14 cellular contexts compared by ENCODE assay signal in the genomic region with DNA sequence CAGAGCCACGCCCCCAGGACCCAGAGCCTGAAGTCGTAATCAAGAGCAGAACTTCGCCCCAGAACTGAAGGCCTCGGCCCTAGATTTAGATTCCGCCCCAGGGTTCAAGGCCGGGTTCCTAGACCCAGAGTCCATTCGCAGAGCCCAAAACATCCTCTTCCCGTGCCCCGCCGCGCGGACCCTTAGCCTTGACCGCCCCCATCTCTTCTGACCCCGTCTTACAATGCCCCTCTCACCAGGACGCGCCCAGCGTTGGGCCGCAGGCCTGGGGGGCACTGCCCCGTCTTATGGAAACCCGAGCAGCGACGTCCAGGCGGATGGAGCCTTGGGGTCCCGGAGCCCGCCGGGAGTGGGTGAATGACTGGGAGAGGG. TPM values are rescaled to one million over a fixed set of nuclear protein-coding genes. Genes with fewer than 3 reads are reported as not detected.
DNase-seq lines count a peak whose midpoint lies in the region; ATAC-seq, FAIRE-seq and TF ChIP-seq lines count a peak whose summit lies in the region.
"Had no signal": no experiment of that assay in that cellular context is flagged by ENCODE, and none has a peak within 500 bp of the region (broad histone marks: within the 10 kb centered on the region; RNA-seq: fewer than 3 reads in every experiment).

No MANE protein-coding gene starts in this region.

- no peaks in the 10 kb centered on the region for H3K9me2 ChIP-seq in GM23338 (ENCODE audit: insufficient read depth)

- no peaks in the 10 kb centered on the region for H3K27me3 Mint-ChIP-seq in CD4-positive, alpha-beta T cell
- H3K27me3 Mint-ChIP-seq in GM23338 (ENCODE audit: insufficient read depth, low read depth, poor library complexity): peaks cover 20% of the 10 kb centered on the region
- H3K27me3 Mint-ChIP-seq: type B pancreatic cell had no signal

- peaks cover 28% of the 10 kb centered on the region for H3K4me1 Mint-ChIP-seq in CD4-positive, alpha-beta T cell (ENCODE audit: low read depth)
- peaks cover 4% of the 10 kb centered on the region; the same call in 2 of the 3 replicates for H3K4me1 Mint-ChIP-seq in GM23338

- in situ Hi-C loops in K562 (cut with MboI): loop anchor here (25.0 kb wide), 1 partner anchor 499 kb away; no protein-coding TSS in a partner anchor
- in situ Hi-C loops in GM13977 (cut with MboI; ENCODE audit: low pct_unique_long_range_greater_than_20kb, low sequenced_read_pairs, unreplicated experiment): no loop called here

- no peaks in the 10 kb centered on the region for H3K27me3 ChIP-seq in CD4-positive, alpha-beta T cell (ENCODE audit: control insufficient read depth, insufficient read depth, low read length)
- no peaks in the 10 kb centered on the region for H3K27me3 ChIP-seq in GM23338 (ENCODE audit: insufficient read depth)
- no peaks in the 10 kb centered on the region for H3K27me3 ChIP-seq in K562 (ENCODE audit: control insufficient read depth in 2 of 2, insufficient read depth in 2 of 2, low read length in 2 of 2)
- no peaks in the 10 kb centered on the region for H3K27me3 ChIP-seq in neutrophil

- no peaks in the 10 kb centered on the region for H3K36me3 Mint-ChIP-seq in CD4-positive, alpha-beta T cell (ENCODE audit: low read depth)
- no peaks in the 10 kb centered on the region for H3K36me3 Mint-ChIP-seq in GM23338 (ENCODE audit: low read depth)
- H3K36me3 Mint-ChIP-seq: type B pancreatic cell had no signal

- no peak for TF ChIP-seq POLR2A in K562 (conservative IDR thresholded peaks at IDR 0.05)

- H3K79me2 ChIP-seq in GM23338 (replicated peaks; ENCODE audit: insufficient read depth) (no peaks in the 10 kb centered on the region), K562 (ENCODE audit: control insufficient read depth, insufficient read depth, low read length) (peaks cover 9% of the 10 kb centered on the region)

- POLR2A ChIA-PET in CD4-positive, alpha-beta T cell (lab: Charles Lee): interaction anchor here (0.8 to 1.5 kb wide), 6 partner anchors 9 to 73 kb away, joined by 3 to 11 read pairs (median 4); partner anchors contain the start of genes NFATC2IP, RABEP2 and SH2B1
- POLR2A ChIA-PET in K562 (lab: Yijun Ruan, JAX): interaction anchor here (0.7 to 1.2 kb wide), 6 partner anchors 9 to 102 kb away, joined by 3 to 5 read pairs (median 4); partner anchors contain the start of gene SH2B1

- FAIRE-seq in K562 (lab: Jason Lieb, UNC): no peak

- TF ChIP-seq EP300 in K562 (IDR thresholded peaks at IDR 0.05; ENCODE audit: low read length): no peak

- H2AFZ ChIP-seq in GM23338 (peak overlapping the region; percentile 92), K562 (ENCODE audit: low read depth, low read length) (peak overlapping the region; percentile 89)

- peak overlapping the region; percentile 80 for H3K4me3 Mint-ChIP-seq in CD4-positive, alpha-beta T cell
- no peak overlapping the region for H3K4me3 Mint-ChIP-seq in GM23338
- H3K4me3 Mint-ChIP-seq: type B pancreatic cell had no signal

- H3F3A ChIP-seq in GM23338 (replicated peaks; ENCODE audit: low read depth): no peaks in the 10 kb centered on the region

- peak in 1 of 10 experiments; percentile 14 for DNase-seq in CD4-positive, alpha-beta T cell
- DNase-seq in GM23338 (ENCODE audit: low spot score): no peak
- no peak for DNase-seq in K562 (ENCODE audit: extremely low read depth in 1 of 4, low spot score in 3 of 4)
- no peak for DNase-seq in NK-92 treated with Interleukin-12 subunit alpha and Interleukin-12 subunit beta, amount 100 ng/mL, for 24 hours (lab: John Stamatoyannopoulos, UW)
- no peak for DNase-seq in GM13977 (ENCODE audit: low spot score)
- DNase-seq in HPDE6-E6E7 (ENCODE audit: extremely low spot score): no peak
- no peak for DNase-seq in left ventricle myocardium superior
- DNase-seq: kidney glomerular epithelial cell, NCI-H2171 had no signal

- H4K20me1 ChIP-seq in GM23338 (replicated peaks; ENCODE audit: insufficient read depth) (no peaks in the 10 kb centered on the region), K562 (replicated peaks; ENCODE audit: control insufficient read depth, insufficient read depth, low read length) (no peaks in the 10 kb centered on the region)

- no peaks in the 10 kb centered on the region for H3K9me3 Mint-ChIP-seq in CD4-positive, alpha-beta T cell
- H3K9me3 Mint-ChIP-seq in GM23338: no peaks in the 10 kb centered on the region

- peak overlapping the region; percentile 47 for H3K27ac Mint-ChIP-seq in CD4-positive, alpha-beta T cell
- H3K27ac Mint-ChIP-seq in GM23338: no peak overlapping the region
- H3K27ac Mint-ChIP-seq: type B pancreatic cell had no signal

- peak overlapping the region; percentile 44 to 49; a peak in 2 of 4 replicates for H3K9ac ChIP-seq in K562 (ENCODE audit: insufficient read depth in 1 of 2, low read depth in 2 of 2, low read length in 2 of 2)

- H3K27ac ChIP-seq in CD4-positive, alpha-beta T cell (ENCODE audit: low read depth, low read length): no peak overlapping the region
- H3K27ac ChIP-seq in GM23338 (ENCODE audit: low read depth): no peak overlapping the region
- peak overlapping the region; percentile 55; the same call in 1 of the 3 replicates for H3K27ac ChIP-seq in K562 (ENCODE audit: extremely low read depth, low read depth, low read length)
- H3K27ac ChIP-seq in neutrophil: no peak overlapping the region
- H3K27ac ChIP-seq: C4-2B, epithelial cell of prostate had no signal

- H3K9me1 ChIP-seq in K562 (ENCODE audit: control insufficient read depth, insufficient read depth, low read length): no peaks in the 10 kb centered on the region

- H3K4me2 ChIP-seq in GM23338 (0 out of 2 replicates have a peak overlapping the region, but pooled peaks have one; percentile 52), K562 (ENCODE audit: insufficient read depth, low read length) (peak overlapping the region; percentile 58; the same call in 1 of the 2 replicates)

- intact Hi-C loops in CD4-positive, alpha-beta T cell (cut with DNase I, micrococcal nuclease): no loop called here
- intact Hi-C loops in K562 (cut with micrococcal nuclease): loop anchor here (5.0 kb wide), 1 partner anchor 54 kb away; no protein-coding TSS in a partner anchor
- intact Hi-C loops in left ventricle myocardium superior (cut with micrococcal nuclease): no loop called here

- no peak for TF ChIP-seq CTCF in CD4-positive, alpha-beta T cell (IDR thresholded peaks at IDR 0.05)
- TF ChIP-seq CTCF in GM23338 (conservative IDR thresholded peaks at IDR 0.05; ENCODE audit: low read depth in 2 of 2) (no peak), K562 (IDR thresholded peaks at IDR 0.05 in 2 of 3, conservative IDR thresholded peaks at IDR 0.05 in 1 of 3; ENCODE audit: insufficient read depth in 2 of 3, low read depth in 1 of 3, low read length in 3 of 3) (no peak), neutrophil (IDR thresholded peaks at IDR 0.05) (no peak), GM13977 (IDR thresholded peaks at IDR 0.05; ENCODE audit: extremely low read depth, insufficient read depth, missing control alignments) (no peak)

- H3K4me1 ChIP-seq in GM23338 (ENCODE audit: insufficient read depth) (peaks cover 2% of the 10 kb centered on the region; the same call in 1 of the 2 replicates), K562 (replicated peaks in 1 of 2; ENCODE audit: control insufficient read depth in 2 of 2, insufficient read depth in 2 of 2, low read length in 2 of 2) (peaks cover 8 to 46% of the 10 kb centered on the region in 2 experiments; a peak in 4 of 5 replicates), neutrophil (ENCODE audit: control insufficient read depth in 1 of 2, insufficient read depth in 1 of 2, low read depth in 1 of 2, low read length in 1 of 2) (peaks cover 11 to 12% of the 10 kb centered on the region in 2 experiments)

- no peak for TF ChIP-seq RAD21 in K562 (CRISPR knock-in tag; conservative IDR thresholded peaks at IDR 0.05 in 1 of 2, IDR thresholded peaks at IDR 0.05 in 1 of 2)

- H3K36me3 ChIP-seq in GM23338 (ENCODE audit: insufficient read depth) (no peaks in the 10 kb centered on the region), K562 (ENCODE audit: control insufficient read depth, insufficient read depth, low read length) (no peaks in the 10 kb centered on the region), neutrophil (no peaks in the 10 kb centered on the region)

- BruUV-seq in K562 (replicated peaks; lab: Mats Ljungman, UMichigan): no TSS peak

- ATAC-seq in CD4-positive, alpha-beta T cell (ENCODE audit: poor library complexity): no peak
- ATAC-seq in GM23338 (no peak), K562 (no peak), left ventricle myocardium superior (no peak)

- WGBS in K562 (ENCODE audit: insufficient coverage, low coverage, missing lambda C conversion rate): 50% methylated on average over 24 of the region's 26 CpGs

- CTCF ChIA-PET in CD4-positive, alpha-beta T cell (lab: Charles Lee): interaction anchor here (1.6 kb wide), 1 partner anchor 8 kb away, joined by 6 read pairs; no protein-coding TSS in a partner anchor
- CTCF ChIA-PET in K562 (lab: Yijun Ruan, JAX; ENCODE audit: low intra/inter-chr PET ratio): interaction anchor here (1.4 kb wide), 1 partner anchor 9 kb away, joined by 4 read pairs; no protein-coding TSS in a partner anchor

- no peaks in the 10 kb centered on the region for H3K9me3 ChIP-seq in CD4-positive, alpha-beta T cell (ENCODE audit: control insufficient read depth, low read length)
- no peaks in the 10 kb centered on the region for H3K9me3 ChIP-seq in K562 (replicated peaks; ENCODE audit: control insufficient read depth, insufficient read depth, low read depth, low read length)
- H3K9me3 ChIP-seq in neutrophil: no peaks in the 10 kb centered on the region

- H3K4me3 ChIP-seq in GM23338 (no peak overlapping the region), K562 (no peak overlapping the region), neutrophil (ENCODE audit: low read depth in 1 of 2, low read length in 1 of 2) (peak overlapping the region; percentile 27 to 47)
- H3K4me3 ChIP-seq: GM12878 had no signal

RNA-seq across cellular contexts. Expression of gene CD19, which starts 5.0 kb away (rescaled TPM):
- under 1 TPM; 0.14 to 0.27 TPM for total RNA-seq in CD4-positive, alpha-beta T cell
- total RNA-seq in GM23338 (2014; rRNA removed; shearing (Covaris generic)): 0.83 TPM in 1 of 2 replicates, not detected in the other
- polyA plus RNA-seq in GM23338 (2016; fragmentation: Nextera tagmentation; extraction: Ambion mirVana) (1.9 and 2.3 TPM in 2 replicates), K562 (2011; rRNA removed) (1.4 and 2.1 TPM in 2 replicates), K562 (2014; fragmentation: Illumina TruSeq; extraction: Trizol) (1.3 and 3.3 TPM in 2 replicates), K562 (2014; fragmentation: Nextera tagmentation; extraction: Ambion mirVana) (under 1 TPM in 1 of 2 experiments, not detected in 1; 0.27 TPM), K562 (2014; rRNA removed) (2.6 and 4.1 TPM in 2 replicates)
- total RNA-seq in K562 (2011; cell fraction: chromatin; rRNA removed; ENCODE audit: low replicate concordance): 1.8 TPM in 1 of 2 replicates, not detected in the other
- total RNA-seq in K562 (2011; cell fraction: nucleolus; rRNA removed): 1.2 and 1.8 TPM in 2 replicates
- total RNA-seq in K562 (2011; cell fraction: nucleoplasm; rRNA removed): 0.76 and 1.0 TPM in 2 replicates
- total RNA-seq in K562 (2014; rRNA removed) (2.8 and 4.0 TPM in 2 replicates), K562 (2014; rRNA removed; fragmentation: Illumina TruSeq; extraction: Trizol) (1.2 and 1.3 TPM in 2 replicates), K562 (2015; rRNA removed; fragmentation: Illumina TruSeq; extraction: Trizol) (3.3 and 4.0 TPM in 2 replicates), K562 (2021) (3.0 and 3.7 TPM in 2 replicates), left ventricle myocardium superior (not detected)
- 4.8 and 6.7 TPM in 2 replicates for polyA plus RNA-seq in K562 (2011; cell fraction: cytosol; rRNA removed)
- polyA plus RNA-seq in K562 (2011; cell fraction: nucleus; rRNA removed): 1.9 and 2.5 TPM in 2 replicates
- 4.0 and 6.3 TPM in 2 replicates for polyA plus RNA-seq in K562 (2012)
- 0.33 and 0.60 TPM in 2 replicates for polyA minus RNA-seq in K562 (2011; rRNA and poly(A)+ RNA removed)
- 3.4 TPM in 1 of 2 replicates, not detected in the other for polyA minus RNA-seq in K562 (2011; cell fraction: cytosol; rRNA and poly(A)+ RNA removed)
- polyA minus RNA-seq in K562 (2011; cell fraction: nucleus; rRNA and poly(A)+ RNA removed): 0.40 and 1.3 TPM in 2 replicates

RNA-seq across cellular contexts. Expression of gene RABEP2, which starts 11.7 kb away (rescaled TPM):
- total RNA-seq in CD4-positive, alpha-beta T cell: 10 to 100 TPM; 23.3 to 23.4 TPM
- 25.2 and 27.2 TPM in 2 replicates for total RNA-seq in GM23338 (2014; rRNA removed; shearing (Covaris generic))
- polyA plus RNA-seq in GM23338 (2016; fragmentation: Nextera tagmentation; extraction: Ambion mirVana) (11.8 and 13.0 TPM in 2 replicates), K562 (2011; rRNA removed) (3.5 and 4.9 TPM in 2 replicates), K562 (2014; fragmentation: Illumina TruSeq; extraction: Trizol) (1.6 and 4.5 TPM in 2 replicates), K562 (2014; fragmentation: Nextera tagmentation; extraction: Ambion mirVana) (under 1 TPM; 0.15 to 0.20 TPM), K562 (2014; rRNA removed) (10.3 and 16.6 TPM in 2 replicates)
- total RNA-seq in K562 (2011; cell fraction: chromatin; rRNA removed; ENCODE audit: low replicate concordance): 11.5 and 16.7 TPM in 2 replicates
- total RNA-seq in K562 (2011; cell fraction: nucleolus; rRNA removed): 12.7 and 13.3 TPM in 2 replicates
- total RNA-seq in K562 (2011; cell fraction: nucleoplasm; rRNA removed): 7.5 and 12.1 TPM in 2 replicates
- total RNA-seq in K562 (2014; rRNA removed) (13.4 and 14.4 TPM in 2 replicates), K562 (2014; rRNA removed; fragmentation: Illumina TruSeq; extraction: Trizol) (1.3 and 2.4 TPM in 2 replicates), K562 (2015; rRNA removed; fragmentation: Illumina TruSeq; extraction: Trizol) (10.1 and 11.0 TPM in 2 replicates), K562 (2021) (7.9 and 10.6 TPM in 2 replicates), left ventricle myocardium superior (20.5 TPM)
- 3.5 and 6.3 TPM in 2 replicates for polyA plus RNA-seq in K562 (2011; cell fraction: cytosol; rRNA removed)
- polyA plus RNA-seq in K562 (2011; cell fraction: nucleus; rRNA removed): 8.3 and 10.7 TPM in 2 replicates
- 9.7 and 12.6 TPM in 2 replicates for polyA plus RNA-seq in K562 (2012)
- polyA minus RNA-seq in K562 (2011; rRNA and poly(A)+ RNA removed): 2.9 and 3.5 TPM in 2 replicates
- 1.8 and 4.3 TPM in 2 replicates for polyA minus RNA-seq in K562 (2011; cell fraction: cytosol; rRNA and poly(A)+ RNA removed)
- polyA minus RNA-seq in K562 (2011; cell fraction: nucleus; rRNA and poly(A)+ RNA removed): 4.1 and 4.6 TPM in 2 replicates

RNA-seq across cellular contexts. Expression of gene NFATC2IP, which starts 14.0 kb away (rescaled TPM):
- total RNA-seq in CD4-positive, alpha-beta T cell: 10 to 100 TPM; 47.4 to 51.0 TPM
- 64.2 and 65.4 TPM in 2 replicates for total RNA-seq in GM23338 (2014; rRNA removed; shearing (Covaris generic))
- polyA plus RNA-seq in GM23338 (2016; fragmentation: Nextera tagmentation; extraction: Ambion mirVana) (22.8 and 23.5 TPM in 2 replicates), K562 (2011; rRNA removed) (100 and 106 TPM in 2 replicates), K562 (2014; fragmentation: Illumina TruSeq; extraction: Trizol) (55.1 and 62.0 TPM in 2 replicates), K562 (2014; fragmentation: Nextera tagmentation; extraction: Ambion mirVana) (10 to 100 TPM; 15.6 to 16.1 TPM), K562 (2014; rRNA removed) (73.7 and 80.9 TPM in 2 replicates)
- total RNA-seq in K562 (2011; cell fraction: chromatin; rRNA removed; ENCODE audit: low replicate concordance): 277 and 436 TPM in 2 replicates
- 228 and 264 TPM in 2 replicates for total RNA-seq in K562 (2011; cell fraction: nucleolus; rRNA removed)
- total RNA-seq in K562 (2011; cell fraction: nucleoplasm; rRNA removed): 253 and 320 TPM in 2 replicates
- total RNA-seq in K562 (2014; rRNA removed) (45.5 and 67.2 TPM in 2 replicates), K562 (2014; rRNA removed; fragmentation: Illumina TruSeq; extraction: Trizol) (45.9 and 46.9 TPM in 2 replicates), K562 (2015; rRNA removed; fragmentation: Illumina TruSeq; extraction: Trizol) (40.6 and 41.5 TPM in 2 replicates), K562 (2021) (49.2 and 54.3 TPM in 2 replicates), left ventricle myocardium superior (20.1 TPM)
- 49.6 and 74.5 TPM in 2 replicates for polyA plus RNA-seq in K562 (2011; cell fraction: cytosol; rRNA removed)
- polyA plus RNA-seq in K562 (2011; cell fraction: nucleus; rRNA removed): 240 and 326 TPM in 2 replicates
- 40.3 and 56.4 TPM in 2 replicates for polyA plus RNA-seq in K562 (2012)
- 54.5 TPM in 2 replicates for polyA minus RNA-seq in K562 (2011; rRNA and poly(A)+ RNA removed)
- polyA minus RNA-seq in K562 (2011; cell fraction: cytosol; rRNA and poly(A)+ RNA removed): 15.4 and 21.7 TPM in 2 replicates
- polyA minus RNA-seq in K562 (2011; cell fraction: nucleus; rRNA and poly(A)+ RNA removed): 70.1 and 82.0 TPM in 2 replicates

RNA-seq across cellular contexts. Expression of gene SPNS1, which starts 37.8 kb away (rescaled TPM):
- 10 to 100 TPM; 24.4 to 28.1 TPM for total RNA-seq in CD4-positive, alpha-beta T cell
- total RNA-seq in GM23338 (2014; rRNA removed; shearing (Covaris generic)): 30.0 and 48.5 TPM in 2 replicates
- 37.2 and 38.0 TPM in 2 replicates for polyA plus RNA-seq in GM23338 (2016; fragmentation: Nextera tagmentation; extraction: Ambion mirVana)
- 27.4 and 88.8 TPM in 2 replicates for total RNA-seq in K562 (2011; cell fraction: chromatin; rRNA removed; ENCODE audit: low replicate concordance)
- total RNA-seq in K562 (2011; cell fraction: nucleolus; rRNA removed): 112 and 138 TPM in 2 replicates
- 66.3 and 72.9 TPM in 2 replicates for total RNA-seq in K562 (2011; cell fraction: nucleoplasm; rRNA removed)
- total RNA-seq in K562 (2014; rRNA removed): 37.8 and 48.4 TPM in 2 replicates
- 6.2 and 9.0 TPM in 2 replicates for total RNA-seq in K562 (2014; rRNA removed; fragmentation: Illumina TruSeq; extraction: Trizol)
- total RNA-seq in K562 (2015; rRNA removed; fragmentation: Illumina TruSeq; extraction: Trizol): 13.7 and 16.3 TPM in 2 replicates
- 64.9 and 69.8 TPM in 2 replicates for total RNA-seq in K562 (2021)
- 12.3 and 20.6 TPM in 2 replicates for polyA plus RNA-seq in K562 (2011; rRNA removed)
- 18.6 and 53.9 TPM in 2 replicates for polyA plus RNA-seq in K562 (2011; cell fraction: cytosol; rRNA removed)
- polyA plus RNA-seq in K562 (2011; cell fraction: nucleus; rRNA removed): 31.4 and 74.3 TPM in 2 replicates
- polyA plus RNA-seq in K562 (2012): 47.4 and 49.1 TPM in 2 replicates
- 22.2 and 38.7 TPM in 2 replicates for polyA plus RNA-seq in K562 (2014; fragmentation: Illumina TruSeq; extraction: Trizol)
- 1 to 10 TPM in 1 of 2 experiments, under 1 TPM in 1; 0.58 to 2.9 TPM for polyA plus RNA-seq in K562 (2014; fragmentation: Nextera tagmentation; extraction: Ambion mirVana)
- polyA plus RNA-seq in K562 (2014; rRNA removed): 37.8 and 40.6 TPM in 2 replicates
- 13.2 and 15.6 TPM in 2 replicates for polyA minus RNA-seq in K562 (2011; rRNA and poly(A)+ RNA removed)
- 22.8 and 23.5 TPM in 2 replicates for polyA minus RNA-seq in K562 (2011; cell fraction: cytosol; rRNA and poly(A)+ RNA removed)
- polyA minus RNA-seq in K562 (2011; cell fraction: nucleus; rRNA and poly(A)+ RNA removed): 7.0 and 9.0 TPM in 2 replicates
- 17.9 TPM for total RNA-seq in left ventricle myocardium superior

RNA-seq across cellular contexts. Expression of gene LAT, which starts 48.1 kb away (rescaled TPM):
- total RNA-seq in CD4-positive, alpha-beta T cell: 100 to 1,000 TPM; 156 to 160 TPM
- 0.19 and 2.4 TPM in 2 replicates for total RNA-seq in GM23338 (2014; rRNA removed; shearing (Covaris generic))
- polyA plus RNA-seq in GM23338 (2016; fragmentation: Nextera tagmentation; extraction: Ambion mirVana): 1.3 and 2.2 TPM in 2 replicates
- total RNA-seq in K562 (2011; cell fraction: chromatin; rRNA removed; ENCODE audit: low replicate concordance): 11.1 and 32.8 TPM in 2 replicates
- 20.5 and 21.2 TPM in 2 replicates for total RNA-seq in K562 (2011; cell fraction: nucleolus; rRNA removed)
- total RNA-seq in K562 (2011; cell fraction: nucleoplasm; rRNA removed): 12.8 and 19.2 TPM in 2 replicates
- 0.95 and 2.1 TPM in 2 replicates for total RNA-seq in K562 (2014; rRNA removed)
- total RNA-seq in K562 (2014; rRNA removed; fragmentation: Illumina TruSeq; extraction: Trizol): 0.22 and 0.40 TPM in 2 replicates
- total RNA-seq in K562 (2015; rRNA removed; fragmentation: Illumina TruSeq; extraction: Trizol): 2.0 and 2.3 TPM in 2 replicates
- 2.9 and 4.2 TPM in 2 replicates for total RNA-seq in K562 (2021)
- 1.9 and 2.0 TPM in 2 replicates for polyA plus RNA-seq in K562 (2011; rRNA removed)
- 0.86 and 2.0 TPM in 2 replicates for polyA plus RNA-seq in K562 (2011; cell fraction: cytosol; rRNA removed)
- polyA plus RNA-seq in K562 (2011; cell fraction: nucleus; rRNA removed): 22.2 and 50.9 TPM in 2 replicates
- 2.9 and 5.7 TPM in 2 replicates for polyA plus RNA-seq in K562 (2012)
- 1.3 and 1.7 TPM in 2 replicates for polyA plus RNA-seq in K562 (2014; fragmentation: Illumina TruSeq; extraction: Trizol)
- polyA plus RNA-seq in K562 (2014; fragmentation: Nextera tagmentation; extraction: Ambion mirVana): under 1 TPM; 0.59 to 0.63 TPM
- polyA plus RNA-seq in K562 (2014; rRNA removed): 1.6 and 3.2 TPM in 2 replicates
- 0.24 and 0.25 TPM in 2 replicates for polyA minus RNA-seq in K562 (2011; rRNA and poly(A)+ RNA removed)
- polyA minus RNA-seq in K562 (2011; cell fraction: cytosol; rRNA and poly(A)+ RNA removed): 0.29 TPM in 1 of 2 replicates, not detected in the other
- 2.2 and 3.0 TPM in 2 replicates for polyA minus RNA-seq in K562 (2011; cell fraction: nucleus; rRNA and poly(A)+ RNA removed)
- 1.6 TPM for total RNA-seq in left ventricle myocardium superior

Comparison
In these comparisons a context has a peak if more than half of its experiments do, and no peak if none do; other contexts are left out.
1. H3K4me3 ChIP-seq: peak in neutrophil (2 of 2); none in GM23338 (single experiment) and K562 (single experiment).